23 cellular contexts compared by ENCODE assay signal in the genomic region with DNA sequence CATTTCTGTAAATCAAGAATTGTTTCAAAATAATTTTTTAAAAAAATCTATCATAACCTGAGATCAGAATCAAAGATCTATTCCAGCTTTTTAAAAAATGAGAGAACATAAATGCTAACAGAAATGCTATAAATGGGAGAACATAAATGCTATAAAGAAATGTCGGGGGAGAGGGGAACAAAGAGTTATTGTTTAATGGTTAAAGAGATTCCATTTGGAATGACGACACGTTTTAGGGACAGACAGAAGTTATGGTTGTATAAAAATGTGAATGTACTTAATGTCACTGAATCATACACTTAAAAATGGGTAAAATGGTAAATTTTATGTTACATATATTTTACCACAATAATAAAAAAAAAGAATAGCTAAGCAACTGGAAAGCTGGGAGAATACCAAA.
"Had no signal": no experiment of that assay in that cellular context is flagged by ENCODE, and none has a peak within 500 bp of the region (broad histone marks: within the 10 kb centered on the region; RNA-seq: fewer than 3 reads in every experiment).

No MANE protein-coding gene starts in this region.

- FAIRE-seq: RCC 7860, TTC549 had no signal

- H3K27ac Mint-ChIP-seq: activated B cell treated with CpG ODN at 0.5 μM for 24 hours; activated CD4-positive, alpha-beta memory T cell treated with anti-CD3 and anti-CD28 coated beads for 36 hours; activated CD4-positive, alpha-beta T cell treated with anti-CD3 and anti-CD28 coated beads, Interleukin-2, amount 10 ng/mL, durations not matched to agents 7 days and 5 days; activated naive CD4-positive, alpha-beta T cell treated with anti-CD3 and anti-CD28 coated beads, Interleukin-2, amount 10 ng/mL, durations not matched to agents 7 days and 5 days; activated naive CD8-positive, alpha-beta T cell treated with anti-CD3 and anti-CD28 coated beads for 36 hours; activated T-helper 2 cell treated with anti-CD3 and anti-CD28 coated beads, Interferon-gamma antibody, Interleukin-2, Interleukin-4, amounts not matched to agents 10 μg/mL and 5 μg/mL and 100 μg/mL, durations not matched to agents 14 hours and 24 hours and 36 hours had no signal

- H3K4me3 Mint-ChIP-seq: activated B cell treated with CpG ODN at 0.5 μM for 24 hours; activated CD4-positive, alpha-beta memory T cell treated with anti-CD3 and anti-CD28 coated beads for 36 hours; activated CD4-positive, alpha-beta T cell treated with anti-CD3 and anti-CD28 coated beads, Interleukin-2, amount 10 ng/mL, durations not matched to agents 7 days and 5 days; activated naive CD4-positive, alpha-beta T cell treated with anti-CD3 and anti-CD28 coated beads, Interleukin-2, amount 10 ng/mL, durations not matched to agents 7 days and 5 days; activated naive CD8-positive, alpha-beta T cell treated with anti-CD3 and anti-CD28 coated beads for 36 hours had no signal

- H3K27ac ChIP-seq: KMS-11 had no signal

- H3K9me3 Mint-ChIP-seq: activated B cell treated with CpG ODN at 0.5 μM for 24 hours; activated CD4-positive, alpha-beta memory T cell treated with anti-CD3 and anti-CD28 coated beads for 36 hours; activated CD4-positive, alpha-beta T cell treated with anti-CD3 and anti-CD28 coated beads, Interleukin-2, amount 10 ng/mL, durations not matched to agents 7 days and 5 days; activated naive CD4-positive, alpha-beta T cell treated with anti-CD3 and anti-CD28 coated beads, Interleukin-2, amount 10 ng/mL, durations not matched to agents 7 days and 5 days; activated naive CD8-positive, alpha-beta T cell treated with anti-CD3 and anti-CD28 coated beads for 36 hours; activated T-helper 2 cell treated with anti-CD3 and anti-CD28 coated beads, Interferon-gamma antibody, Interleukin-2, Interleukin-4, amounts not matched to agents 10 μg/mL and 5 μg/mL and 100 μg/mL, durations not matched to agents 14 hours and 24 hours and 36 hours had no signal

- H3K9ac ChIP-seq: KMS-11 had no signal

- DNase-seq: activated B cell treated with CpG ODN at 0.5 μM for 24 hours; activated CD4-positive, alpha-beta memory T cell treated with anti-CD3 and anti-CD28 coated beads for 36 hours; activated CD4-positive, alpha-beta T cell treated with anti-CD3 and anti-CD28 coated beads, Interleukin-2, amount 10 ng/mL, durations not matched to agents 7 days and 5 days; activated CD8-positive, alpha-beta memory T cell treated with anti-CD3 and anti-CD28 coated beads for 24 hours; activated gamma-delta T cell treated with Interleukin-2 at 50 U/mL for 16 hours; activated naive CD4-positive, alpha-beta T cell treated with anti-CD3 and anti-CD28 coated beads, Interleukin-2, amount 10 ng/mL, durations not matched to agents 7 days and 5 days; activated naive CD8-positive, alpha-beta T cell treated with anti-CD3 and anti-CD28 coated beads for 36 hours; activated T-cell treated with anti-CD3 and anti-CD28 coated beads, Interleukin-2, amount 50 U/mL, for 48 hours; NCI-H1092; NCI-H1417; NCI-H1930; NCI-H2107; NCI-H345; NCI-H510A; NCI-H526 treated with DMSO at 0.1 percent for 48 hours; NCI-H82; SHP77 treated with DMSO at 0.1 percent for 48 hours; T-helper 2 cell; T1000 had no signal

- H3K27me3 Mint-ChIP-seq: activated B cell treated with CpG ODN at 0.5 μM for 24 hours; activated CD4-positive, alpha-beta memory T cell treated with anti-CD3 and anti-CD28 coated beads for 36 hours; activated CD4-positive, alpha-beta T cell treated with anti-CD3 and anti-CD28 coated beads, Interleukin-2, amount 10 ng/mL, durations not matched to agents 7 days and 5 days; activated naive CD4-positive, alpha-beta T cell treated with anti-CD3 and anti-CD28 coated beads, Interleukin-2, amount 10 ng/mL, durations not matched to agents 7 days and 5 days; activated naive CD8-positive, alpha-beta T cell treated with anti-CD3 and anti-CD28 coated beads for 36 hours had no signal

- H3K4me1 Mint-ChIP-seq: activated B cell treated with CpG ODN at 0.5 μM for 24 hours; activated CD4-positive, alpha-beta T cell treated with anti-CD3 and anti-CD28 coated beads, Interleukin-2, amount 10 ng/mL, durations not matched to agents 7 days and 5 days; activated naive CD4-positive, alpha-beta T cell treated with anti-CD3 and anti-CD28 coated beads, Interleukin-2, amount 10 ng/mL, durations not matched to agents 7 days and 5 days had no signal

- H3K4me2 ChIP-seq: KMS-11 had no signal
